In genomic region chr21:44314128-44314527, GRCh38 we compare ENCODE assay signal across 11 cellular contexts. TPM values are rescaled to one million over a fixed set of nuclear protein-coding genes. Genes with fewer than 3 reads are reported as not detected.
"Had no signal": no experiment of that assay in that cellular context is flagged by ENCODE, and none has a peak within 500 bp of the region (broad histone marks: within the 10 kb centered on the region; RNA-seq: fewer than 3 reads in every experiment).

No MANE protein-coding gene starts in this region.

- DNase-seq: GM23248, GOT3, H7, IMR-90, KBM-7 had no signal

- H3K4me3 ChIP-seq: GM23248, HAP-1 had no signal

- H3K4me1 ChIP-seq: HAP-1 had no signal

- FAIRE-seq: HTR-8/SVneo had no signal

- ATAC-seq: HCT116 had no signal

- H3K9me3 ChIP-seq: HAP-1 had no signal

- H3K27ac ChIP-seq: GM23248, KMS-11 had no signal

RNA-seq across cellular contexts. Expression of gene AIRE, which starts 28.5 kb away (rescaled TPM):
- total RNA-seq: GM23248, H4, HT-29, IMR-90 had no signal
- polyA plus RNA-seq: GM23248 had no signal

RNA-seq across cellular contexts. Expression of gene TRPM2, which starts 39.3 kb away (rescaled TPM):
- total RNA-seq: HT-29, IMR-90 had no signal
- polyA plus RNA-seq: GM23248, IMR-90 had no signal

RNA-seq across cellular contexts. Expression of gene DNMT3L, which starts 52.4 kb away (rescaled TPM):
- total RNA-seq: GM23248, H4, HT-29, IMR-90 had no signal
- polyA plus RNA-seq: GM23248, IMR-90 had no signal
